ENCODE assay signal across 8 cellular contexts in the genomic region with DNA sequence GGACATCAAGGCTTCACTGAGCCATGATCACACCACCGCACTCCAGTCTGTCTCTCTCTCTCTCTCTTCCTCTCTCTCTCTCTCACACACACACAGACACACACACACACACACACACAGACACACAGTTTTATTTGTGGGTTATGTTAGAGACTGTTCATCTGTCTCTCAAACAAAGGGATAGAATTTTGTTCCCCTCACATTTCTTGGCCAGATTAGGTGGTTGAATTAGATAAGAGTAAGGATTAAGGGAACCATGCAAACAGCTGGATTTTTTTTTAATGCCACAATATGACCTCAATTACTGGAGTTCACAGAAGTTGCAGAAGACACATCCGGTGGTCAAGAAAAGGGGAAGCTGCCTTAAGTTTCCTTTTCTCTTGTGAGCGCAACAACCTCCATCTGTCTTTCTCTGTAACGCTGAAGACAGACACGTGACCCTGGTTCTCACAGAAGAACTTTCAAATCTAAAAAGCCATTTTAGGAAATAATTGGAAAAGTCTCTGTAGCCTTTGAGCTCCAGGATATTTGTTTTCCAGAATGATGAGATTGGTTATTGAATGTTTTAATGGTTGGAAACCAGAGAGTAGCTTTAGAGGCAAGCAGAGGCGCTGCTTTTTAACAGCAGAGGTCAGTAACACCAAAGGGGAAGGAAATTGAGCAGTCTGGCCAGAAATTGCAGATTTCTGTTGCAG. TPM values are rescaled to one million over a fixed set of nuclear protein-coding genes. Genes with fewer than 3 reads are reported as not detected.
A peak's percentile ranks its signal among the peaks of the same experiment; 100 is the strongest.
DNase-seq lines count a peak whose midpoint lies in the region; ATAC-seq and TF ChIP-seq lines count a peak whose summit lies in the region.

No MANE protein-coding gene starts in this region.

- H3K36me3 Mint-ChIP-seq in endodermal cell (ENCODE audit: low read depth), result no peaks in the 10 kb centered on the region
- H3K36me3 Mint-ChIP-seq in natural killer cell, result no peaks in the 10 kb centered on the region

- in situ Hi-C loops in Caki2 (cut with HindIII; ENCODE audit: low pct_unique_long_range_greater_than_20kb, low sequenced_read_pairs), result no loop called here

- TF ChIP-seq CTCF in OCI-LY1 (IDR thresholded peaks at IDR 0.05; ENCODE audit: low read length), result peak; percentile 67
- TF ChIP-seq CTCF in endodermal cell (conservative IDR thresholded peaks at IDR 0.05), result peak; percentile 77
- TF ChIP-seq CTCF in natural killer cell (IDR thresholded peaks at IDR 0.05), result no peak

- no peaks in the 10 kb centered on the region for H3K27me3 ChIP-seq in OCI-LY1 (ENCODE audit: insufficient read depth, low read length)
- H3K27me3 ChIP-seq in endodermal cell (ENCODE audit: control insufficient read depth, insufficient read depth, low read length, poor library complexity, severe bottlenecking), result no peaks in the 10 kb centered on the region

- no peaks in the 10 kb centered on the region for H3K36me3 ChIP-seq in OCI-LY1 (ENCODE audit: insufficient read depth, low read length)
- H3K36me3 ChIP-seq in endodermal cell (ENCODE audit: control insufficient read depth, insufficient read depth, low read length), result no peaks in the 10 kb centered on the region

- no peaks in the 10 kb centered on the region for H3F3A ChIP-seq in OCI-LY1 (ENCODE audit: insufficient read depth, low read length)

- H3K27ac ChIP-seq in OCI-LY1 (ENCODE audit: low read depth, low read length, poor library complexity, severe bottlenecking) (no peak overlapping the region), endodermal cell (ENCODE audit: low read depth, low read length) (no peak overlapping the region)

- H3K9ac ChIP-seq in OCI-LY1 (ENCODE audit: low read length) (no peak overlapping the region), endodermal cell (ENCODE audit: extremely low read depth, low read length, poor library complexity, severe bottlenecking) (no peak overlapping the region)

- H3K9me2 ChIP-seq in OCI-LY1 (ENCODE audit: low read depth, low read length), result no peaks in the 10 kb centered on the region

- no peak overlapping the region for H3K27ac Mint-ChIP-seq in endodermal cell
- peak overlapping the region; percentile 77 to 81 for H3K27ac Mint-ChIP-seq in natural killer cell

- H3K4me1 ChIP-seq in OCI-LY1 (ENCODE audit: insufficient read depth, low read length, severe bottlenecking) (peaks cover 16% of the 10 kb centered on the region), endodermal cell (ENCODE audit: control insufficient read depth, insufficient read depth, low read length) (peaks cover 3% of the 10 kb centered on the region)

- H3K9me3 ChIP-seq in OCI-LY1 (ENCODE audit: low read length) (no peaks in the 10 kb centered on the region), endodermal cell (ENCODE audit: control insufficient read depth, low read length) (no peaks in the 10 kb centered on the region)

- H3K4me1 Mint-ChIP-seq in endodermal cell (no peaks in the 10 kb centered on the region), natural killer cell (peaks cover 15 to 20% of the 10 kb centered on the region in 2 donors)

- ATAC-seq in GM18861 (IDR thresholded peaks at IDR 0.05; ENCODE audit: unreplicated experiment) (peak; percentile 87), HG02970 (IDR thresholded peaks at IDR 0.05; ENCODE audit: low FRiP score, unreplicated experiment) (peak; percentile 92), natural killer cell (peak; percentile 68 to 85 (median 70))

- H3K4me2 ChIP-seq in OCI-LY1 (ENCODE audit: low read length), result peak overlapping the region; percentile 40

- H3K4me3 Mint-ChIP-seq in endodermal cell (no peak overlapping the region), natural killer cell (peak overlapping the region; percentile 55)

- DNase-seq in Caki2 (ENCODE audit: low read depth) (peak; percentile 55), endodermal cell (peak; percentile 70), natural killer cell (no peak), NCI-H187 (lab: John Stamatoyannopoulos, UW) (no peak)
- DNase-seq in stimulated activated CD4-positive, alpha-beta T cell treated with anti-CD3 and anti-CD28 coated beads, Interleukin-15, amount 100 ng/mL, for 24 hours, result no peak

- H3K9me3 Mint-ChIP-seq in endodermal cell, result no peaks in the 10 kb centered on the region
- no peaks in the 10 kb centered on the region for H3K9me3 Mint-ChIP-seq in natural killer cell

- peaks cover 4% of the 10 kb centered on the region for H3K27me3 Mint-ChIP-seq in endodermal cell (ENCODE audit: insufficient read depth)
- H3K27me3 Mint-ChIP-seq in natural killer cell (ENCODE audit: low read depth in 2 of 2), result no peaks in the 10 kb centered on the region

- H2AFZ ChIP-seq in OCI-LY1 (ENCODE audit: low read length), result no peak overlapping the region

- intact Hi-C loops in natural killer cell (cut with micrococcal nuclease), result loop anchor here (2.0 to 10.0 kb wide), 2 partner anchors 222 to 412 kb away; a partner anchor contains a TSS

- H3K79me2 ChIP-seq in OCI-LY1 (ENCODE audit: insufficient read depth, low read length), result no peaks in the 10 kb centered on the region

- WGBS in endodermal cell (ENCODE audit: insufficient coverage in 1 of 2, insufficient read length in 1 of 2), 2 experiments, result 72 to 79% methylated on average over 2 to 6 of the region's 6 CpGs

- H3K4me3 ChIP-seq in OCI-LY1 (ENCODE audit: low read depth, low read length, poor library complexity, severe bottlenecking) (no peak overlapping the region), endodermal cell (ENCODE audit: low read length) (no peak overlapping the region)

- no peaks in the 10 kb centered on the region for H4K20me1 ChIP-seq in OCI-LY1 (ENCODE audit: insufficient read depth, low read length)

RNA-seq across cellular contexts. Expression of a gene that starts 33.0 kb away (rescaled TPM):
- total RNA-seq in Caki2 (2014; rRNA removed; shearing (Covaris generic); ENCODE audit: low replicate concordance), result not detected in 2 replicates
- under 1 TPM in 1 of 2 donors, not detected in 1; 0.37 TPM for total RNA-seq in endodermal cell
- polyA plus RNA-seq in endodermal cell (2013, experiment 1 of 2), result not detected
- polyA plus RNA-seq in endodermal cell (2013, experiment 2 of 2), result not detected
- total RNA-seq in natural killer cell, result not detected

Comparison
In these comparisons a context has a peak if more than half of its experiments do, and no peak if none do; other contexts are left out.
1. DNase-seq: peak in Caki2 (single experiment) and endodermal cell (single experiment); none in natural killer cell (single experiment), NCI-H187 (0 of 2) and stimulated activated CD4-positive, alpha-beta T cell treated with anti-CD3 and anti-CD28 coated beads, Interleukin-15, amount 100 ng/mL, for 24 hours (single experiment).
2. Peak in every context shown above with its lines, with median percentiles within 50 percentile points of each other: ATAC-seq.